In the genomic region with DNA sequence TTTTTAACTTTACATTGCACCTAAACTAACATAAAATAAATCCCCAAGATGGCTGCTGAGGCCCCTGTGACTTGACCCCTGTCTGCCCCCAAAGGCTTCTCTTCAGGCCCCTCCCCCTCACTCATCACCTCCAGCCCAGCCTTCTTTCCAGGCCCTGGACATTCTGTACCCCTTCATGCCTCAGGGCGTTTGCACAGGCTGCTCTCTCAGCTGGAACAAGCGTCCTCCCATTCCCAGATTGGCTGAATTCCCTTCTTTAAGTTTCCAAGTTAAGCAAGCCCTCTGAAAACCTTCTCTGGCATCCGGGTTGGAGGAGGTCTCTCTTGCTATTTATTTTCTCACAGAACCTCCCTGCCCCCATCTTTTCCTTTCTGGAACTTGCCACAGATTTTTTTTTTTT, we compare ENCODE assay signal across 24 cellular contexts.
"Had no signal": no experiment of that assay in that cellular context is flagged by ENCODE, and none has a peak within 500 bp of the region (broad histone marks: within the 10 kb centered on the region; RNA-seq: fewer than 3 reads in every experiment).

No MANE protein-coding gene starts in this region.

- H3K4me1 Mint-ChIP-seq: memory B cell; naive thymus-derived CD4-positive, alpha-beta T cell had no signal

- H3K36me3 Mint-ChIP-seq: activated naive CD8-positive, alpha-beta T cell; memory B cell; naive thymus-derived CD4-positive, alpha-beta T cell had no signal

- DNase-seq: activated CD4-positive, alpha-beta T cell treated with anti-CD3 and anti-CD28 coated beads for 4 hours; activated CD4-positive, alpha-beta T cell treated with anti-CD3 and anti-CD28 coated beads, Interleukin-2, amount 50 U/mL, for 4 hours; activated CD4-positive, CD25-positive, alpha-beta regulatory T cell; activated effector memory CD4-positive, alpha-beta T cell treated with Interleukin-2 at 50 U/mL for 16 hours; activated naive CD4-positive, alpha-beta T cell treated with Interleukin-2 at 50 U/mL for 16 hours; activated T-cell treated with anti-CD3 and anti-CD28 coated beads for 4 hours; activated T-cell treated with anti-CD3 and anti-CD28 coated beads, Interleukin-2, amount 50 U/mL, for 72 hours; anterior cingulate cortex; dermis blood vessel endothelial cell; effector CD4-positive, alpha-beta T cell; esophagus squamous epithelium; foreskin melanocyte; heart right ventricle; left cardiac atrium; midbrain; naive thymus-derived CD4-positive, alpha-beta T cell; right lobe of liver; stimulated activated CD4-positive, alpha-beta T cell treated with anti-CD3 and anti-CD28 coated beads, Interleukin-2, amount 100 ng/mL, for 48 hours; stimulated activated naive CD4-positive, alpha-beta T cell treated with Interleukin-2 at 50 U/mL for 16 hours; transverse colon had no signal

- H3K4me3 ChIP-seq: esophagus squamous epithelium, heart right ventricle, right lobe of liver, transverse colon had no signal

- H3K9me3 Mint-ChIP-seq: memory B cell; naive thymus-derived CD4-positive, alpha-beta T cell had no signal

- H3K27me3 Mint-ChIP-seq: activated naive CD8-positive, alpha-beta T cell had no signal

- H3K4me3 Mint-ChIP-seq: activated naive CD8-positive, alpha-beta T cell; activated T-cell treated with anti-CD3 and anti-CD28 coated beads, Interleukin-2, amount 50 U/mL, for 72 hours; memory B cell; naive thymus-derived CD4-positive, alpha-beta T cell had no signal

- H3K27ac Mint-ChIP-seq: activated naive CD8-positive, alpha-beta T cell; activated T-cell treated with anti-CD3 and anti-CD28 coated beads, Interleukin-2, amount 50 U/mL, for 72 hours; memory B cell; naive thymus-derived CD4-positive, alpha-beta T cell had no signal

- FAIRE-seq: colon had no signal

- H3K4me1 ChIP-seq: heart right ventricle, right lobe of liver, transverse colon had no signal

- H3K9me3 ChIP-seq: esophagus squamous epithelium, heart right ventricle, neutrophil, right lobe of liver, transverse colon had no signal

- H3K27me3 ChIP-seq: neutrophil, right lobe of liver, transverse colon had no signal

- H3K36me3 ChIP-seq: esophagus squamous epithelium, heart right ventricle, neutrophil, right lobe of liver, transverse colon had no signal

- H3K27ac ChIP-seq: esophagus squamous epithelium, heart right ventricle, neutrophil, right lobe of liver, transverse colon had no signal

- ATAC-seq: activated T-cell treated with anti-CD3 and anti-CD28 coated beads, Interleukin-2, amount 50 U/mL, for 72 hours; heart right ventricle; left cardiac atrium; naive thymus-derived CD4-positive, alpha-beta T cell; right lobe of liver had no signal
